In the genomic region with DNA sequence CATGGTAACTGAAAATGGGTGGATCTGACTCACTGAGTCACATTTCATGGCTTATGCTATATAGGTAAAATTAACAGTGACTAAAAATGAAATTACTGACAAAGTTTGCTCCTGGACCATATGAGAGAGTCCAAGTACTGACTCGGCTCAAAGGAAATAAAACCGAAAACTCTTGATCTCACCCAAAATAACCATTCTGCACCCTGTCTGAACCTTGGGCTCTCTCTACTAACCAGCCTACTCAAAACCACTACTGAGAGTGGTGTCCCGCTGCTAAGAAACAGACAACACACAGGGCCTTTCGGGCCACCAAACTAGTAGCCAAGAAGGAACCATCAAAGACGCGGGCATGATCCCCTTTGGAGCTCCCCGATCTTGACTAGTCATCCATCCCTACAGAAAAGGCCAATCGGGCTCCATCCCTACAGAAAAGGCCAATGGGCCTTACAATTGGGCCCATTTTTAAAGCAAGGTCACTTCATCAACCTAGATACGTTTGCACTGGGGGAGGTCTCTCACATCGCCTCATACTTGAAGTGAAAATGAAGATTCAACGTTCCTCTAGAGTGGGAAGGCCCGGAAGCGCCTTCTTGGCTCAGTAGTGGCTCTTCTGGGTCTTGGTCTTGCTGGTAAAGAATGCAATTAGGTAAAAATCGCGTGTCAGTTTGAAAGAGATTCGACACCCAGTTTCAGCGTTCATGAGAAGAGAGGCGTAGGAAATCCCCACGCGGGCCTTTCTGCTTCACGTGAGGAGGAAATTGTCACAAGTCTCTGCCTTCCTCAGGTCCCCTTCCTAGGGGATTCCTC, we compare ENCODE assay signal across 9 cellular contexts. TPM values are rescaled to one million over a fixed set of nuclear protein-coding genes. Genes with fewer than 3 reads are reported as not detected.
DNase-seq lines count a peak whose midpoint lies in the region; ATAC-seq and TF ChIP-seq lines count a peak whose summit lies in the region.
"Had no signal": no experiment of that assay in that cellular context is flagged by ENCODE, and none has a peak within 500 bp of the region (broad histone marks: within the 10 kb centered on the region; RNA-seq: fewer than 3 reads in every experiment).

No MANE protein-coding gene starts in this region.

- H3K4me3 Mint-ChIP-seq in T-helper 2 cell treated with Interferon-gamma antibody and Interleukin-4, amounts not matched to agents 5 μg/mL and 100 μg/mL, for 36 hours, result peak overlapping the region; percentile 65

- peaks cover 3% of the 10 kb centered on the region for H3K9me3 Mint-ChIP-seq in T-helper 2 cell treated with Interferon-gamma antibody and Interleukin-4, amounts not matched to agents 5 μg/mL and 100 μg/mL, for 36 hours

- peaks cover 59% of the 10 kb centered on the region for H3K27me3 ChIP-seq in lower lobe of right lung (ENCODE audit: low read depth)
- peaks cover 41% of the 10 kb centered on the region for H3K27me3 ChIP-seq in MG63

- intact Hi-C loops in lower lobe of right lung (cut with DNase I), result no loop called here

- ATAC-seq in HG02571 (IDR thresholded peaks at IDR 0.05; ENCODE audit: unreplicated experiment), result peak; percentile 56
- ATAC-seq in lower lobe of right lung, result peak in 1 of 2 donors; percentile 36

- H3K4me1 Mint-ChIP-seq in T-helper 2 cell treated with Interferon-gamma antibody and Interleukin-4, amounts not matched to agents 5 μg/mL and 100 μg/mL, for 36 hours (ENCODE audit: low read depth), result peaks cover 41% of the 10 kb centered on the region

- no peaks in the 10 kb centered on the region for H3K36me3 Mint-ChIP-seq in T-helper 2 cell treated with Interferon-gamma antibody and Interleukin-4, amounts not matched to agents 5 μg/mL and 100 μg/mL, for 36 hours (ENCODE audit: low read depth)

- H3K9me3 ChIP-seq in lower lobe of right lung (no peaks in the 10 kb centered on the region), MG63 (no peaks in the 10 kb centered on the region)

- H3K36me3 ChIP-seq in lower lobe of right lung, result no peaks in the 10 kb centered on the region
- no peaks in the 10 kb centered on the region for H3K36me3 ChIP-seq in MG63

- H3K27me3 Mint-ChIP-seq in T-helper 2 cell treated with Interferon-gamma antibody and Interleukin-4, amounts not matched to agents 5 μg/mL and 100 μg/mL, for 36 hours (ENCODE audit: low read depth), result no peaks in the 10 kb centered on the region

- peaks cover 8% of the 10 kb centered on the region for H3K4me1 ChIP-seq in lower lobe of right lung

- DNase-seq in GM12864 (ENCODE audit: low read depth), result peak; percentile 97
- peak; percentile 68 for DNase-seq in T-helper 2 cell treated with Interferon-gamma antibody and Interleukin-4, amounts not matched to agents 5 μg/mL and 100 μg/mL, for 36 hours (ENCODE audit: low spot score)
- DNase-seq in lower lobe of right lung, result no peak
- no peak for DNase-seq in SIG-M5 treated with dmso at 0.1 percent for 504 hours (lab: John Stamatoyannopoulos, UW; ENCODE audit: unreplicated experiment)
- no peak for DNase-seq in MG63
- no peak for DNase-seq in SW 1271 (lab: John Stamatoyannopoulos, UW)
- DNase-seq in AG20443 (ENCODE audit: low spot score), result no peak

- H3K27ac Mint-ChIP-seq in T-helper 2 cell treated with Interferon-gamma antibody and Interleukin-4, amounts not matched to agents 5 μg/mL and 100 μg/mL, for 36 hours, result peak overlapping the region; percentile 82

- no peak for TF ChIP-seq CTCF in GM12864 (IDR thresholded peaks at IDR 0.05; ENCODE audit: low read depth, low read length, missing control alignments)
- no peak for TF ChIP-seq CTCF in lower lobe of right lung (IDR thresholded peaks at IDR 0.05)

- peak overlapping the region; percentile 30 for H3K4me3 ChIP-seq in GM12864 (ENCODE audit: low read depth, low read length)
- peak overlapping the region; percentile 28 for H3K4me3 ChIP-seq in lower lobe of right lung
- no peak overlapping the region for H3K4me3 ChIP-seq in MG63

- H3K27ac ChIP-seq in lower lobe of right lung, result peak overlapping the region; percentile 12

RNA-seq across cellular contexts. Expression of gene ZPBP2, which starts 0.7 kb away (rescaled TPM):
- not detected for total RNA-seq in lower lobe of right lung
- total RNA-seq in MG63 (2014; rRNA removed; shearing (Covaris generic); ENCODE audit: low replicate concordance), result not detected in 2 replicates
- total RNA-seq: pulmonary artery endothelial cell had no signal

RNA-seq across cellular contexts. Expression of gene IKZF3, which starts 3.2 kb away (rescaled TPM):
- total RNA-seq in lower lobe of right lung, result 7.1 TPM
- not detected in 2 replicates for total RNA-seq in MG63 (2014; rRNA removed; shearing (Covaris generic); ENCODE audit: low replicate concordance)
- total RNA-seq: pulmonary artery endothelial cell had no signal

RNA-seq across cellular contexts. Expression of gene GSDMB, which starts 51.1 kb away (rescaled TPM):
- total RNA-seq in lower lobe of right lung, result 11.1 TPM
- 3.9 and 10.9 TPM in 2 replicates for total RNA-seq in MG63 (2014; rRNA removed; shearing (Covaris generic); ENCODE audit: low replicate concordance)

Comparison
In these comparisons a context has a peak if more than half of its experiments do, and no peak if none do; other contexts are left out.
1. DNase-seq: peak in GM12864 (single experiment) and T-helper 2 cell treated with Interferon-gamma antibody and Interleukin-4, amounts not matched to agents 5 μg/mL and 100 μg/mL, for 36 hours (single experiment); none in lower lobe of right lung (single experiment), SIG-M5 treated with dmso at 0.1 percent for 504 hours (single experiment), MG63 (single experiment), SW 1271 (0 of 2) and AG20443 (single experiment).